In the genomic region with DNA sequence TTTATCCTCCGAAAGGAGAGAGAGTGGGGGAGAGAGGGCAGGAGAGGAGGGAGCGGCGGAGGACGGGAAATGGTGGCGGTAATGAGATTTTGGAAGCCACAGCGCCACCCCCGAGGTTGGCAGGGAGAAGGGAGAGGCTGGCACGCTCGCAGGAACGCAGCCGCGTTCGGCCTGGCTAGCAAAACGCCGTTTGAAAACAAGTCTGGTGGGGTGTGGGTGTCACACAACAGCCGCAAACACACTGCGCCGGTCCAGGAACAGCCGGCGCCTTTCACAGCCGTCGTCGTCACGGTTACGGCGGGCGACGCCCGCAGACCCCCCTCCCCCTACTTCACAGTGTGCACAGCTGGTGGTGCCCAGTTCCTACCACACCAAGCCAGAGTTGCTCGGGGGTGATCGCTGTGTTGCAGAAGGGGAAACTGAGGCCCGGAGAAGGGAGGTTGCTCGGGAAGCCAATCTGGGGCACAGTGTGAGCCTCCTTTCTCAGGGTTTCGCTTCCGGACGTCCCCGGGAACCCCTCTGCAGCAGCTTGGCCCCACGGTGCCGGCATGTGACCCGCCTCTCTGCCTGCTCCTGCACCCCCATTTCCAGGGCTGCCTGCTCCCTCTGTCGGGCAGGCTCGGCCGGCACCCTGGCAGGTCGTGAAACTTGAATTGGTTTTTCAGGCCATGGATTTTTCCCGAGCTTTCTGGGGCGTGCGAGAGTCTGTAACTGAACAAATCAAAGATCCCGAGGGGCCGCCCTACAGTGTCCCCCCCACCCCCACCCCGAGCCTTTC, we compare ENCODE assay signal across 8 cellular contexts. TPM values are rescaled to one million over a fixed set of nuclear protein-coding genes. Genes with fewer than 3 reads are reported as not detected.
DNase-seq lines count a peak whose midpoint lies in the region; ATAC-seq and TF ChIP-seq lines count a peak whose summit lies in the region.

No MANE protein-coding gene starts in this region.

- 8% methylated on average over 50 of the region's 50 CpGs for WGBS in thymus

- H3K9me3 ChIP-seq in thymus (ENCODE audit: control insufficient read depth) = no peaks in the 10 kb centered on the region

- H3K27me3 Mint-ChIP-seq in T-helper 2 cell treated with Interferon-gamma antibody and Interleukin-4, amounts not matched to agents 5 μg/mL and 100 μg/mL, for 36 hours (ENCODE audit: low read depth) = peaks cover 17% of the 10 kb centered on the region
- peaks cover 8% of the 10 kb centered on the region for H3K27me3 Mint-ChIP-seq in endothelial cell (ENCODE audit: unreplicated experiment)

- peak overlapping the region; percentile 25 for H3K4me3 ChIP-seq in thymus (ENCODE audit: low read length)

- no peaks in the 10 kb centered on the region for H3K36me3 Mint-ChIP-seq in T-helper 2 cell treated with Interferon-gamma antibody and Interleukin-4, amounts not matched to agents 5 μg/mL and 100 μg/mL, for 36 hours (ENCODE audit: low read depth)
- H3K36me3 Mint-ChIP-seq in endothelial cell (ENCODE audit: low read depth, unreplicated experiment) = no peaks in the 10 kb centered on the region

- H3K4me1 Mint-ChIP-seq in T-helper 2 cell treated with Interferon-gamma antibody and Interleukin-4, amounts not matched to agents 5 μg/mL and 100 μg/mL, for 36 hours (ENCODE audit: low read depth) = no peaks in the 10 kb centered on the region
- H3K4me1 Mint-ChIP-seq in endothelial cell (ENCODE audit: unreplicated experiment) = no peaks in the 10 kb centered on the region

- DNase-seq in activated effector memory CD4-positive, alpha-beta T cell treated with Interleukin-2 at 50 U/mL for 16 hours = peak; percentile 1
- no peak for DNase-seq in activated effector memory CD4-positive, alpha-beta T cell treated with anti-CD3 and anti-CD28 coated beads, Interleukin-2, amount 50 U/mL, for 16 hours
- no peak for DNase-seq in T-helper 2 cell treated with Interferon-gamma antibody and Interleukin-4, amounts not matched to agents 5 μg/mL and 100 μg/mL, for 36 hours (ENCODE audit: low spot score)
- DNase-seq in endothelial cell (ENCODE audit: low spot score) (no peak), middle frontal gyrus (ENCODE audit: extremely low spot score, low spot score) (peak; percentile 27), NCI-H146 treated with DMSO at 0.1 percent for 48 hours (lab: John Stamatoyannopoulos, UW; ENCODE audit: unreplicated experiment) (no peak)

- peaks cover 19% of the 10 kb centered on the region for H3K27me3 ChIP-seq in thymus (ENCODE audit: control insufficient read depth, insufficient read depth)

- no peak overlapping the region for H3K27ac ChIP-seq in thymus (ENCODE audit: low read depth)

- no peaks in the 10 kb centered on the region for H3K36me3 ChIP-seq in thymus (ENCODE audit: control insufficient read depth, insufficient read depth)

- no peak for TF ChIP-seq CTCF in endothelial cell (IDR thresholded peaks at IDR 0.05; ENCODE audit: unreplicated experiment)

- no peak for ATAC-seq in HG02870 (IDR thresholded peaks at IDR 0.05; ENCODE audit: unreplicated experiment)

- no peaks in the 10 kb centered on the region for H3K4me1 ChIP-seq in thymus (ENCODE audit: control insufficient read depth, insufficient read depth, low read length)

- H3K9me3 Mint-ChIP-seq in T-helper 2 cell treated with Interferon-gamma antibody and Interleukin-4, amounts not matched to agents 5 μg/mL and 100 μg/mL, for 36 hours = no peaks in the 10 kb centered on the region
- no peaks in the 10 kb centered on the region for H3K9me3 Mint-ChIP-seq in endothelial cell (ENCODE audit: unreplicated experiment)

- no peak overlapping the region for H3K27ac Mint-ChIP-seq in T-helper 2 cell treated with Interferon-gamma antibody and Interleukin-4, amounts not matched to agents 5 μg/mL and 100 μg/mL, for 36 hours
- no peak overlapping the region for H3K27ac Mint-ChIP-seq in endothelial cell (ENCODE audit: unreplicated experiment)

- H3K4me3 Mint-ChIP-seq in T-helper 2 cell treated with Interferon-gamma antibody and Interleukin-4, amounts not matched to agents 5 μg/mL and 100 μg/mL, for 36 hours = peak overlapping the region; percentile 61
- H3K4me3 Mint-ChIP-seq in endothelial cell (ENCODE audit: unreplicated experiment) = peak overlapping the region; percentile 82

RNA-seq across cellular contexts. Expression of gene UNCX, which starts 57.8 kb away (rescaled TPM):
- not detected for total RNA-seq in endothelial cell (ENCODE audit: unreplicated experiment)
- polyA plus RNA-seq in thymus = 0.07 TPM

Comparison
In these comparisons a context has a peak if more than half of its experiments do, and no peak if none do; other contexts are left out.
1. DNase-seq: peak in activated effector memory CD4-positive, alpha-beta T cell treated with Interleukin-2 at 50 U/mL for 16 hours (single experiment) and middle frontal gyrus (single experiment); none in activated effector memory CD4-positive, alpha-beta T cell treated with anti-CD3 and anti-CD28 coated beads, Interleukin-2, amount 50 U/mL, for 16 hours (single experiment), T-helper 2 cell treated with Interferon-gamma antibody and Interleukin-4, amounts not matched to agents 5 μg/mL and 100 μg/mL, for 36 hours (single experiment), endothelial cell (single experiment) and NCI-H146 treated with DMSO at 0.1 percent for 48 hours (single experiment).